1 cellular context compared by ENCODE assay signal in genomic region chr6:148866657-148867268, GRCh38.
TF ChIP-seq lines count a peak whose summit lies in the region.

No MANE protein-coding gene starts in this region.

TF ChIP-seq in HepG2, 621 proteins besides CTCF, POLR2A, EP300 and RAD21 (continued from another document):
- TF ChIP-seq RNF219 (CRISPR knock-in tag; IDR thresholded peaks at IDR 0.05) (no peak), YY1 (IDR thresholded peaks at IDR 0.05; ENCODE audit: insufficient read depth, insufficient replicate concordance, low read depth, low read length) (no peak), NFKB2 (CRISPR knock-in tag; IDR thresholded peaks at IDR 0.05; ENCODE audit: borderline replicate concordance) (no peak), HCFC1 (IDR thresholded peaks at IDR 0.05; ENCODE audit: low read depth, low read length) (no peak), CCDC6 (CRISPR knock-in tag; IDR thresholded peaks at IDR 0.05) (no peak), SMAD1 (CRISPR knock-in tag; IDR thresholded peaks at IDR 0.05; ENCODE audit: borderline replicate concordance, low read depth) (no peak), ARHGAP35 (CRISPR knock-in tag; IDR thresholded peaks at IDR 0.05; ENCODE audit: borderline replicate concordance) (no peak), SOX13 (IDR thresholded peaks at IDR 0.05) (no peak), SOX13 (CRISPR knock-in tag; conservative IDR thresholded peaks at IDR 0.05 in 1 of 2, IDR thresholded peaks at IDR 0.05 in 1 of 2) (no peak)
- TF ChIP-seq, protein P1, sequence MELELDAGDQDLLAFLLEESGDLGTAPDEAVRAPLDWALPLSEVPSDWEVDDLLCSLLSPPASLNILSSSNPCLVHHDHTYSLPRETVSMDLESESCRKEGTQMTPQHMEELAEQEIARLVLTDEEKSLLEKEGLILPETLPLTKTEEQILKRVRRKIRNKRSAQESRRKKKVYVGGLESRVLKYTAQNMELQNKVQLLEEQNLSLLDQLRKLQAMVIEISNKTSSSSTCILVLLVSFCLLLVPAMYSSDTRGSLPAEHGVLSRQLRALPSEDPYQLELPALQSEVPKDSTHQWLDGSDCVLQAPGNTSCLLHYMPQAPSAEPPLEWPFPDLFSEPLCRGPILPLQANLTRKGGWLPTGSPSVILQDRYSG (CRISPR knock-in tag; IDR thresholded peaks at IDR 0.05) = no peak
- TF ChIP-seq, protein P2, sequence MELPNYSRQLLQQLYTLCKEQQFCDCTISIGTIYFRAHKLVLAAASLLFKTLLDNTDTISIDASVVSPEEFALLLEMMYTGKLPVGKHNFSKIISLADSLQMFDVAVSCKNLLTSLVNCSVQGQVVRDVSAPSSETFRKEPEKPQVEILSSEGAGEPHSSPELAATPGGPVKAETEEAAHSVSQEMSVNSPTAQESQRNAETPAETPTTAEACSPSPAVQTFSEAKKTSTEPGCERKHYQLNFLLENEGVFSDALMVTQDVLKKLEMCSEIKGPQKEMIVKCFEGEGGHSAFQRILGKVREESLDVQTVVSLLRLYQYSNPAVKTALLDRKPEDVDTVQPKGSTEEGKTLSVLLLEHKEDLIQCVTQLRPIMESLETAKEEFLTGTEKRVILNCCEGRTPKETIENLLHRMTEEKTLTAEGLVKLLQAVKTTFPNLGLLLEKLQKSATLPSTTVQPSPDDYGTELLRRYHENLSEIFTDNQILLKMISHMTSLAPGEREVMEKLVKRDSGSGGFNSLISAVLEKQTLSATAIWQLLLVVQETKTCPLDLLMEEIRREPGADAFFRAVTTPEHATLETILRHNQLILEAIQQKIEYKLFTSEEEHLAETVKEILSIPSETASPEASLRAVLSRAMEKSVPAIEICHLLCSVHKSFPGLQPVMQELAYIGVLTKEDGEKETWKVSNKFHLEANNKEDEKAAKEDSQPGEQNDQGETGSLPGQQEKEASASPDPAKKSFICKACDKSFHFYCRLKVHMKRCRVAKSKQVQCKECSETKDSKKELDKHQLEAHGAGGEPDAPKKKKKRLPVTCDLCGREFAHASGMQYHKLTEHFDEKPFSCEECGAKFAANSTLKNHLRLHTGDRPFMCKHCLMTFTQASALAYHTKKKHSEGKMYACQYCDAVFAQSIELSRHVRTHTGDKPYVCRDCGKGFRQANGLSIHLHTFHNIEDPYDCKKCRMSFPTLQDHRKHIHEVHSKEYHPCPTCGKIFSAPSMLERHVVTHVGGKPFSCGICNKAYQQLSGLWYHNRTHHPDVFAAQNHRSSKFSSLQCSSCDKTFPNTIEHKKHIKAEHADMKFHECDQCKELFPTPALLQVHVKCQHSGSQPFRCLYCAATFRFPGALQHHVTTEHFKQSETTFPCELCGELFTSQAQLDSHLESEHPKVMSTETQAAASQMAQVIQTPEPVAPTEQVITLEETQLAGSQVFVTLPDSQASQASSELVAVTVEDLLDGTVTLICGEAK (IDR thresholded peaks at IDR 0.05) = no peak
- TF ChIP-seq, protein P2 (CRISPR knock-in tag; IDR thresholded peaks at IDR 0.05) = no peak
